In the genomic region with DNA sequence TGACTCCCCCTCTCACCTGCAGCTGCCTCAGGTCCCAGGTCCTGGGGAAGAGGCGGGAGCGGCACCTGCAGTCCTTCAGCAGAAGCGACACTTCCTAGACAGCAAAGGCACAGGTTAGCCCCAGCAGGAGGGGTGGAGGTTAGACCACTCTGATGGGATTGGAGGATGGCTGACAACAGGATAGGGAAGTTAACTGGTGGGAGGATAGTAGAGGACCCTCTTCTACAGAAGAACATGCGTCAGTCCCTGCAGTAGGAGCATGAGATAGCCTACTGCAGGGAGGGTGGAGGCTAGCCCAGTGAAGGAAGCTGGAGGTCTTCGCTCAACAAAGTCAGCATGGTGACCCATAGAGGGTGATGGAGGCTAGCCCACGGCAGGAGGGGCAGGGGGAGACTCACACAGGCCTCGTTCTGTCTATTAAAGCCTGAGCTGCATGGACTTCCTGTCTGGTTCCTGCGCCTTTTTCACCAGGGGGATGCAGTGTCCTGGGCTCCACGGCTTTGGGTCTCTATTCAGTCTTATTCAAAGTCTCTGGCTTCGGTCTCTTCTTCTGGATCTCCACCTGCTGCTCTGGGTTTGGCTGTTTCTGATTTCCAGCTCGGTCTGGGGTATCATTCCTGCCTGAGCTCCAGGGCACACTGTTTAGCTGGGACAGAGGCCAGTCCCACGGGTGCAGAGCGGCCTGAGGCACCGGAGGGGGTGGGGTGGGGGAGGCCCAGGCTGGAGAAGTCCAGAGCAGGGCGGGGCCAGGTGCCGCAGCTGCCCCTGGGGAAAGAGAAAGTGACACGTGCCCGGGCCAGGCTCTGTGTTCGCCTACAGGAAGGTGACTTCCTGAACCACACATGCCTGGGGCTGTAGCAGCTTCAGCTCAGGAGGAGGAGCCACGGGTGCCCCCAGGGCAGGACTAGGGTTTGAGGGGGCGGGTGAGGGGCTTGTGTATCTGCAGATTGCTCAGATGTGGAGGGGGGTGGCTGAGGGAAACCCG, we compare ENCODE assay signal across 8 cellular contexts. TPM values are rescaled to one million over a fixed set of nuclear protein-coding genes. Genes with fewer than 3 reads are reported as not detected.
DNase-seq lines count a peak whose midpoint lies in the region; ATAC-seq and TF ChIP-seq lines count a peak whose summit lies in the region.

No MANE protein-coding gene starts in this region.

- peak; percentile 12 for DNase-seq in NCI-H2029 (lab: John Stamatoyannopoulos, UW)
- no peak for DNase-seq in NCI-H2029 treated with DMSO at 0.1 percent for 48 hours (lab: John Stamatoyannopoulos, UW)
- DNase-seq in HuH-7 (ENCODE audit: low spot score), result peak; percentile 73
- DNase-seq in activated CD4-positive, alpha-beta T cell treated with anti-CD3 and anti-CD28 coated beads, Interleukin-2, amount 10 ng/mL, durations not matched to agents 24 days and 14 days, result peak; percentile 81
- DNase-seq in immature natural killer cell, result peak; percentile 18 to 24 (median 22)
- peak; percentile 93 for DNase-seq in upper lobe of right lung
- DNase-seq in NCI-H2081 treated with DMSO at 0.1 percent for 48 hours (lab: John Stamatoyannopoulos, UW), result no peak

- no peak overlapping the region for H3K4me3 ChIP-seq in upper lobe of right lung

- H3K27me3 ChIP-seq in upper lobe of right lung, result no peaks in the 10 kb centered on the region

- H3K36me3 Mint-ChIP-seq in activated CD4-positive, alpha-beta T cell treated with anti-CD3 and anti-CD28 coated beads, Interleukin-2, amount 10 ng/mL, durations not matched to agents 24 days and 14 days (ENCODE audit: low read depth), result no peaks in the 10 kb centered on the region
- no peaks in the 10 kb centered on the region for H3K36me3 Mint-ChIP-seq in immature natural killer cell

- peaks cover 16% of the 10 kb centered on the region for H3K4me1 Mint-ChIP-seq in activated CD4-positive, alpha-beta T cell treated with anti-CD3 and anti-CD28 coated beads, Interleukin-2, amount 10 ng/mL, durations not matched to agents 24 days and 14 days
- peaks cover 23 to 27% of the 10 kb centered on the region in 2 donors for H3K4me1 Mint-ChIP-seq in immature natural killer cell

- no peaks in the 10 kb centered on the region for H3K36me3 ChIP-seq in upper lobe of right lung

- no peaks in the 10 kb centered on the region for H3K9me3 ChIP-seq in upper lobe of right lung

- H3K9me3 Mint-ChIP-seq in activated CD4-positive, alpha-beta T cell treated with anti-CD3 and anti-CD28 coated beads, Interleukin-2, amount 10 ng/mL, durations not matched to agents 24 days and 14 days, result no peaks in the 10 kb centered on the region
- no peaks in the 10 kb centered on the region for H3K9me3 Mint-ChIP-seq in immature natural killer cell

- H3K27me3 Mint-ChIP-seq in activated CD4-positive, alpha-beta T cell treated with anti-CD3 and anti-CD28 coated beads, Interleukin-2, amount 10 ng/mL, durations not matched to agents 24 days and 14 days, result no peaks in the 10 kb centered on the region
- H3K27me3 Mint-ChIP-seq in immature natural killer cell (ENCODE audit: low read depth in 3 of 3), result no peaks in the 10 kb centered on the region

- H3K4me3 Mint-ChIP-seq in activated CD4-positive, alpha-beta T cell treated with anti-CD3 and anti-CD28 coated beads, Interleukin-2, amount 10 ng/mL, durations not matched to agents 24 days and 14 days, result peak overlapping the region; percentile 59
- H3K4me3 Mint-ChIP-seq in immature natural killer cell, result peak overlapping the region; percentile 42 to 63 (median 49)

- peak; percentile 97 for ATAC-seq in upper lobe of right lung
- ATAC-seq in HG03045 (IDR thresholded peaks at IDR 0.05; ENCODE audit: unreplicated experiment), result no peak

- peak overlapping the region; percentile 79 for H3K27ac Mint-ChIP-seq in activated CD4-positive, alpha-beta T cell treated with anti-CD3 and anti-CD28 coated beads, Interleukin-2, amount 10 ng/mL, durations not matched to agents 24 days and 14 days
- H3K27ac Mint-ChIP-seq in immature natural killer cell, result peak overlapping the region; percentile 23 to 80 (median 36)

- no peak for TF ChIP-seq CTCF in upper lobe of right lung (IDR thresholded peaks at IDR 0.05)

- no peak overlapping the region for H3K27ac ChIP-seq in upper lobe of right lung

- intact Hi-C loops in activated CD4-positive, alpha-beta T cell treated with anti-CD3 and anti-CD28 coated beads, Interleukin-2, amount 10 ng/mL, durations not matched to agents 24 days and 14 days (cut with micrococcal nuclease), result no loop called here
- intact Hi-C loops in upper lobe of right lung (cut with DNase I), result no loop called here

- peaks cover 3% of the 10 kb centered on the region for H3K4me1 ChIP-seq in upper lobe of right lung

RNA-seq across cellular contexts. Expression of a gene that starts 7.3 kb away (rescaled TPM):
- total RNA-seq in activated CD4-positive, alpha-beta T cell treated with anti-CD3 and anti-CD28 coated beads, Interleukin-2, amount 10 ng/mL, durations not matched to agents 24 days and 14 days, result not detected in 2 replicates
- polyA plus RNA-seq in immature natural killer cell, result not detected
- not detected for total RNA-seq in upper lobe of right lung

RNA-seq across cellular contexts. Expression of a gene that starts 11.2 kb away (rescaled TPM):
- total RNA-seq in activated CD4-positive, alpha-beta T cell treated with anti-CD3 and anti-CD28 coated beads, Interleukin-2, amount 10 ng/mL, durations not matched to agents 24 days and 14 days, result not detected in 2 replicates
- under 1 TPM in 1 of 3 donors, not detected in 2; 0.45 TPM for polyA plus RNA-seq in immature natural killer cell
- total RNA-seq in upper lobe of right lung, result not detected

RNA-seq across cellular contexts. Expression of a gene that starts 30.7 kb away (rescaled TPM):
- not detected in 2 replicates for total RNA-seq in activated CD4-positive, alpha-beta T cell treated with anti-CD3 and anti-CD28 coated beads, Interleukin-2, amount 10 ng/mL, durations not matched to agents 24 days and 14 days
- polyA plus RNA-seq in immature natural killer cell, result not detected
- total RNA-seq in upper lobe of right lung, result not detected

RNA-seq across cellular contexts. Expression of a gene that starts 33.4 kb away (rescaled TPM):
- total RNA-seq in activated CD4-positive, alpha-beta T cell treated with anti-CD3 and anti-CD28 coated beads, Interleukin-2, amount 10 ng/mL, durations not matched to agents 24 days and 14 days, result not detected in 2 replicates
- polyA plus RNA-seq in immature natural killer cell, result not detected
- not detected for total RNA-seq in upper lobe of right lung

RNA-seq across cellular contexts. Expression of a gene that starts 40.7 kb away (rescaled TPM):
- not detected in 2 replicates for total RNA-seq in activated CD4-positive, alpha-beta T cell treated with anti-CD3 and anti-CD28 coated beads, Interleukin-2, amount 10 ng/mL, durations not matched to agents 24 days and 14 days
- polyA plus RNA-seq in immature natural killer cell, result not detected
- total RNA-seq in upper lobe of right lung, result 0.46 TPM

Comparison
In these comparisons a context has a peak if more than half of its experiments do, and no peak if none do; other contexts are left out.
1. DNase-seq: peak in NCI-H2029 (single experiment), HuH-7 (single experiment), activated CD4-positive, alpha-beta T cell treated with anti-CD3 and anti-CD28 coated beads, Interleukin-2, amount 10 ng/mL, durations not matched to agents 24 days and 14 days (single experiment), immature natural killer cell (3 of 3) and upper lobe of right lung (single experiment); none in NCI-H2029 treated with DMSO at 0.1 percent for 48 hours (single experiment) and NCI-H2081 treated with DMSO at 0.1 percent for 48 hours (single experiment).